ENCODE assay signal across 10 cellular contexts in the genomic region with DNA sequence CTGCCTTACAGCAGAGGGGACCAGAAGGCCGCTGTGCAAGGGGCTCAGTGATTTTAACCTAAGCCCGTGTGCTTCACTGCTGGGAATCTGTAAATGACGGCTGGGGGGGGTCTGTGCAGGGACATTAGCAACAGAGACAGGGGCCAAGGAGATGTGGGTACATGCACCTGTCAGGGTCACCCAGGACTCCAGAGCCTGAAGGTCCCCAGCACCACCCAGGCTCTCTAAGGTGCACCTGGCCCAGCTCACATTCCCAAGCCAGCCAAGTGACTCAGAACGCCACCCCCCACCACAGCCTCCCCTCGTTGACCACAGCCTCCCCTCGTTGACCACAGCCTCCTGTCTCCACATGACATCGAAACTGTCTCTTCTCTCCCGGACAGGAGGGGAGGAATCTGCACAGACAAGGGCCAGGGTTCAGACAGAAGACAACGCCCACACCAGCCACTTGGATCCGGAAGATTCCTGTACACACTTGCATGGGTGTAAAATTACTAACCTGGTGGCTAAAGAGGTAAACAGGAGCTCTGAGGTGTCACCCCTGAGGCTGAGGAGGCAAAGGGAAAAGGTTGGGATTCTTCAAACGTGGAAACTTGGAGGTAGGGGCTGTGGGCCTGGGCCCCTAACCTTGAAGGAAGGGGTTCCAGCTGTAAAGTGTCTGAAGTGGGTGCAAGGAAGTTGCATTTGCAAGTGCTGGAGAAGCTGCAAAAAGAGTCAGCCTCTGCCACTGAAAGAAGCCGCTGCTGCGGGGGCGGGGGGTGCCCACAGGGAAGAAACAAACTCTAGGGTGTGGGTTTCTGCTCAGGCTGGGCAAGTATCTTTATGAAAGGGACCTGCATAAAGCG. TPM values are rescaled to one million over a fixed set of nuclear protein-coding genes. Genes with fewer than 3 reads are reported as not detected.
DNase-seq lines count a peak whose midpoint lies in the region; ATAC-seq and TF ChIP-seq lines count a peak whose summit lies in the region.
"Had no signal": no experiment of that assay in that cellular context is flagged by ENCODE, and none has a peak within 500 bp of the region (broad histone marks: within the 10 kb centered on the region; RNA-seq: fewer than 3 reads in every experiment).

No MANE protein-coding gene starts in this region.

- TF ChIP-seq POLR2A in upper lobe of left lung (IDR thresholded peaks at IDR 0.05) (no peak), uterus (IDR thresholded peaks at IDR 0.05) (no peak)

- H3K4me3 ChIP-seq in upper lobe of left lung (no peak overlapping the region), uterus (no peak overlapping the region)

- POLR2A ChIA-PET in CD4-positive, alpha-beta T cell (lab: Charles Lee): interaction anchor here (1.5 to 2.1 kb wide), 2 partner anchors 12 to 105 kb away, joined by 8 to 17 read pairs; no protein-coding TSS in a partner anchor

- no peak for TF ChIP-seq EP300 in upper lobe of left lung (IDR thresholded peaks at IDR 0.05)

- TF ChIP-seq CTCF in CD4-positive, alpha-beta T cell (IDR thresholded peaks at IDR 0.05): no peak
- TF ChIP-seq CTCF in osteocyte (IDR thresholded peaks at IDR 0.05): no peak
- no peak for TF ChIP-seq CTCF in upper lobe of left lung (IDR thresholded peaks at IDR 0.05)
- no peak for TF ChIP-seq CTCF in uterus (IDR thresholded peaks at IDR 0.05)

- no peak for ATAC-seq in CD4-positive, alpha-beta T cell (ENCODE audit: poor library complexity)
- no peak for ATAC-seq in upper lobe of left lung (ENCODE audit: low FRiP score in 2 of 2)

- H3K4me1 ChIP-seq in upper lobe of left lung (peaks cover 20 to 49% (median 37%) of the 10 kb centered on the region in 4 donors), uterus (peaks cover 0 to 17% of the 10 kb centered on the region in 2 donors)

- DNase-seq in CD4-positive, alpha-beta T cell: peak in 6 of 10 experiments; percentile 16 to 44 (median 28)
- DNase-seq in LHCN-M2 (ENCODE audit: low read depth) (peak; percentile 79), posterior vena cava (ENCODE audit: low spot score) (peak; percentile 58), SW 1271 (lab: John Stamatoyannopoulos, UW) (no peak), osteocyte (ENCODE audit: extremely low spot score, unreplicated experiment) (no peak), upper lobe of left lung (no peak), uterus (no peak)
- peak in 3 of 4 experiments; percentile 11 to 30 (median 15) for DNase-seq in activated naive CD4-positive, alpha-beta T cell (lab: John Stamatoyannopoulos, UW)

- H3K4me3 Mint-ChIP-seq in CD4-positive, alpha-beta T cell: peak overlapping the region; percentile 28
- no peak overlapping the region for H3K4me3 Mint-ChIP-seq in osteocyte (ENCODE audit: unreplicated experiment)

- CTCF ChIA-PET in CD4-positive, alpha-beta T cell (lab: Charles Lee): no interaction called here

- H3K27me3 Mint-ChIP-seq in CD4-positive, alpha-beta T cell: no peaks in the 10 kb centered on the region
- H3K27me3 Mint-ChIP-seq in osteocyte (ENCODE audit: unreplicated experiment): no peaks in the 10 kb centered on the region

- H3K9me3 ChIP-seq in CD4-positive, alpha-beta T cell (ENCODE audit: control insufficient read depth, low read length): no peaks in the 10 kb centered on the region
- no peaks in the 10 kb centered on the region for H3K9me3 ChIP-seq in upper lobe of left lung
- no peaks in the 10 kb centered on the region for H3K9me3 ChIP-seq in uterus

- H3K4me1 Mint-ChIP-seq in CD4-positive, alpha-beta T cell (ENCODE audit: low read depth): peaks cover 8% of the 10 kb centered on the region
- H3K4me1 Mint-ChIP-seq in osteocyte (ENCODE audit: unreplicated experiment): peaks cover 7% of the 10 kb centered on the region

- 65 to 67% methylated on average over 12 to 15 of the region's 15 CpGs for WGBS in upper lobe of left lung, 2 donors

- H3K27ac ChIP-seq in CD4-positive, alpha-beta T cell (ENCODE audit: low read depth, low read length): no peak overlapping the region
- H3K27ac ChIP-seq in upper lobe of left lung (peak overlapping the region in 1 of 4 donors; percentile 20), uterus (no peak overlapping the region)

- H3K36me3 ChIP-seq in upper lobe of left lung (no peaks in the 10 kb centered on the region), uterus (no peaks in the 10 kb centered on the region)

- no peaks in the 10 kb centered on the region for H3K9me3 Mint-ChIP-seq in CD4-positive, alpha-beta T cell
- no peaks in the 10 kb centered on the region for H3K9me3 Mint-ChIP-seq in osteocyte (ENCODE audit: unreplicated experiment)

- H3K27ac Mint-ChIP-seq in CD4-positive, alpha-beta T cell: peak overlapping the region; percentile 91
- no peak overlapping the region for H3K27ac Mint-ChIP-seq in osteocyte (ENCODE audit: unreplicated experiment)

- intact Hi-C loops in CD4-positive, alpha-beta T cell (cut with DNase I, micrococcal nuclease): loop anchor here in 1 of 2 experiments (5.0 kb wide), 1 partner anchor 104 kb away; no protein-coding TSS in a partner anchor
- intact Hi-C loops in posterior vena cava (cut with DNase I) (no loop called here), uterus (cut with DNase I; ENCODE audit: low total_unique reads) (no loop called here)

- H3K27me3 ChIP-seq in CD4-positive, alpha-beta T cell (ENCODE audit: control insufficient read depth, insufficient read depth, low read length): no peaks in the 10 kb centered on the region
- H3K27me3 ChIP-seq in upper lobe of left lung (no peaks in the 10 kb centered on the region), uterus (no peaks in the 10 kb centered on the region)

- H3K36me3 Mint-ChIP-seq in CD4-positive, alpha-beta T cell (ENCODE audit: low read depth): no peaks in the 10 kb centered on the region
- no peaks in the 10 kb centered on the region for H3K36me3 Mint-ChIP-seq in osteocyte (ENCODE audit: unreplicated experiment)

RNA-seq across cellular contexts. Expression of gene CALML3, which starts 27.0 kb away (rescaled TPM):
- total RNA-seq in CD4-positive, alpha-beta T cell: not detected
- not detected in 2 replicates for total RNA-seq in LHCN-M2 (2014; rRNA removed)
- polyA plus RNA-seq in LHCN-M2 (2012): not detected
- total RNA-seq in posterior vena cava: not detected
- total RNA-seq in osteocyte: not detected in 2 replicates
- not detected for total RNA-seq in upper lobe of left lung
- not detected for total RNA-seq in uterus
- total RNA-seq: activated CD8-positive, alpha-beta memory T cell treated with anti-CD3 and anti-CD28 coated beads for 36 hours had no signal
- polyA plus RNA-seq: neural cell had no signal

RNA-seq across cellular contexts. Expression of gene CALML5, which starts 52.4 kb away (rescaled TPM):
- total RNA-seq in CD4-positive, alpha-beta T cell: not detected
- total RNA-seq in LHCN-M2 (2014; rRNA removed): not detected in 2 replicates
- polyA plus RNA-seq in LHCN-M2 (2012): not detected
- not detected for total RNA-seq in posterior vena cava
- total RNA-seq in osteocyte: not detected in 2 replicates
- total RNA-seq in upper lobe of left lung: not detected
- total RNA-seq in uterus: not detected
- total RNA-seq: activated CD8-positive, alpha-beta memory T cell treated with anti-CD3 and anti-CD28 coated beads for 36 hours had no signal
- polyA plus RNA-seq: neural cell had no signal

Comparison
In these comparisons a context has a peak if more than half of its experiments do, and no peak if none do; other contexts are left out.
1. DNase-seq: peak in CD4-positive, alpha-beta T cell (6 of 10), LHCN-M2 (single experiment), activated naive CD4-positive, alpha-beta T cell (3 of 4) and posterior vena cava (single experiment); none in SW 1271 (0 of 2), osteocyte (single experiment), upper lobe of left lung (0 of 2) and uterus (0 of 2).